In the genomic region with DNA sequence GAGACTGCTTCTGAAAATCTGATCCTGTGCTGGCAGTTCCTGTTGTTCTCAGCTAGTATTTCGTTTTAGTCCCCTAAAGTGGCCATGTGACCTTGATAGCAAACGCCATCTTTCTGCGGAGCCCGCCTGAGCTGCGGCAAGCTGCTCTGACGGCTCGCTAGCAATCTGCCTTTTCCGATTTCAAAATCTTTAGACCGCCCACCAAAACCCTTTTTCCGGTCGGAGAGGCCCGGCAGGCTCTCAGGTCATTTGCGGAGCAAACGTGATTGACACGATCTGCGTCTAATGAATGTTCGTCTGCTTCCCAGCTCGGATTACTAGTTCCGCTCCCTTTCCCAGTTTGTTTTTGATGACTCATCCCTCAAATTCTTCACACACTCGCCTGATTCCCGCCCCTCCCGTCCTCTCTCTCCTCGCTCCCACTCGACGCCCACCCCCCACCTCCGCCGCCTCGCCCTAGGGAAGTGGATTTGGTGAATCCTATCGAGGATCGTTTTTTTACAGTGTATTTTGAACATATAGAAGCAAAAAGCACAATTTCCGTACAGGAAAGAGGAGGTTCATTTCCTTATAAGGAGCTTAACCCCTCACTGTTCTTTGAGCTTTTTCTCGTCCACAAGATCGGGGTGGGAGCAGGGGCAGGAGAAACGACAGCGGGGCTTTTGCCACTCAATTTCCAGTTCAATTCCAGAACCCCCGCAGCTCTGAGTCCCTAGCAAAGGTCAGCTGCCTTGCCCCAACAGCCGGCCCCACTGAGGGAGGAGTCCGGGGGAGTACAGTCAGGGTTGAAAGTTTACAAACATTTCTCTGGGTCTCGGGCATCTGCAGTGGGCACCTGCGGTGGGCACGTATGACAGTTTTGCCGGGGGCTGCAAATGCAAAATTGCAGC, we compare ENCODE assay signal across 1 cellular context.
TF ChIP-seq lines count a peak whose summit lies in the region.

No MANE protein-coding gene starts in this region.

TF ChIP-seq in K562, 482 proteins besides CTCF, POLR2A, EP300 and RAD21 (continued from another document and continues in another):
- TF ChIP-seq KLF13 (tag; IDR thresholded peaks at IDR 0.05; ENCODE audit: borderline replicate concordance, low read depth) (no peak), ZNF830 (CRISPR knock-in tag; IDR thresholded peaks at IDR 0.05) (no peak), NFXL1 (CRISPR knock-in tag; IDR thresholded peaks at IDR 0.05) (no peak), ZNF354B (CRISPR knock-in tag; IDR thresholded peaks at IDR 0.05) (no peak), ZNF785 (CRISPR knock-in tag; IDR thresholded peaks at IDR 0.05) (no peak), CGGBP1 (CRISPR knock-in tag; IDR thresholded peaks at IDR 0.05) (no peak), EZH2 (IDR thresholded peaks at IDR 0.05; ENCODE audit: borderline replicate concordance, low read depth, low read length) (no peak), MED1 (CRISPR knock-in tag; IDR thresholded peaks at IDR 0.05; ENCODE audit: borderline replicate concordance) (no peak), NCOA2 (IDR thresholded peaks at IDR 0.05; ENCODE audit: partially characterized antibody in 2 of 2) (no peak), ARID1B (IDR thresholded peaks at IDR 0.05) (peak; percentile 69), GABPB1 (CRISPR knock-in tag; IDR thresholded peaks at IDR 0.05) (peak; percentile 87), ZBTB40 (IDR thresholded peaks at IDR 0.05) (peak; percentile 87), ZBTB40 (CRISPR knock-in tag; IDR thresholded peaks at IDR 0.05) (no peak), CEBPG (CRISPR knock-in tag; IDR thresholded peaks at IDR 0.05) (no peak), CEBPG (tag; conservative IDR thresholded peaks at IDR 0.05 in 1 of 2, IDR thresholded peaks at IDR 0.05 in 1 of 2) (no peak), NELFE (IDR thresholded peaks at IDR 0.05; ENCODE audit: insufficient read depth, insufficient read length) (no peak), DACH1 (IDR thresholded peaks at IDR 0.05; ENCODE audit: partially characterized antibody) (no peak), GATAD2A (IDR thresholded peaks at IDR 0.05) (0 out of 2 replicates have a peak, but pooled peaks have one; percentile 41), NUFIP1 (IDR thresholded peaks at IDR 0.05; ENCODE audit: partially characterized antibody) (no peak), TAF1 (IDR thresholded peaks at IDR 0.05; ENCODE audit: control insufficient read depth, extremely low read depth, insufficient read depth, low read length, severe bottlenecking) (peak; percentile 84), FOS (IDR thresholded peaks at IDR 0.05; ENCODE audit: extremely low read depth, insufficient read length) (peak; percentile 86), ZNF143 (CRISPR knock-in tag; IDR thresholded peaks at IDR 0.05) (no peak), SP1 (CRISPR knock-in tag; IDR thresholded peaks at IDR 0.05) (no peak), HDAC3 (IDR thresholded peaks at IDR 0.05; ENCODE audit: borderline replicate concordance, partially characterized antibody) (no peak), ZBTB5 (IDR thresholded peaks at IDR 0.05) (no peak), ELK1 (CRISPR knock-in tag; IDR thresholded peaks at IDR 0.05) (no peak), NEUROD1 (IDR thresholded peaks at IDR 0.05; ENCODE audit: borderline replicate concordance, low read depth, low read length, partially characterized antibody) (peak; percentile 62), ZEB2 (IDR thresholded peaks at IDR 0.05) (no peak), XRCC5 (IDR thresholded peaks at IDR 0.05; ENCODE audit: low read depth, low read length) (no peak), ZNF280A (IDR thresholded peaks at IDR 0.05; ENCODE audit: low read depth, partially characterized antibody) (no peak), LCOR (CRISPR knock-in tag; IDR thresholded peaks at IDR 0.05) (peak; percentile 56; the same call in 1 of the 2 replicates), ZNF184 (CRISPR knock-in tag; IDR thresholded peaks at IDR 0.05) (no peak), MTF1 (CRISPR knock-in tag; IDR thresholded peaks at IDR 0.05; ENCODE audit: borderline replicate concordance) (no peak), CXXC5 (CRISPR knock-in tag; IDR thresholded peaks at IDR 0.05) (peak; percentile 39), MYNN (IDR thresholded peaks at IDR 0.05) (no peak), MYNN (CRISPR knock-in tag; IDR thresholded peaks at IDR 0.05) (no peak), GTF2F1 (IDR thresholded peaks at IDR 0.05; ENCODE audit: low read depth, low read length) (no peak), MCM7 (IDR thresholded peaks at IDR 0.05) (no peak), RFX5 (IDR thresholded peaks at IDR 0.05; ENCODE audit: low read depth, low read length) (no peak), L3MBTL2 (IDR thresholded peaks at IDR 0.05) (peak; percentile 97)
- TF ChIP-seq, protein P1, sequence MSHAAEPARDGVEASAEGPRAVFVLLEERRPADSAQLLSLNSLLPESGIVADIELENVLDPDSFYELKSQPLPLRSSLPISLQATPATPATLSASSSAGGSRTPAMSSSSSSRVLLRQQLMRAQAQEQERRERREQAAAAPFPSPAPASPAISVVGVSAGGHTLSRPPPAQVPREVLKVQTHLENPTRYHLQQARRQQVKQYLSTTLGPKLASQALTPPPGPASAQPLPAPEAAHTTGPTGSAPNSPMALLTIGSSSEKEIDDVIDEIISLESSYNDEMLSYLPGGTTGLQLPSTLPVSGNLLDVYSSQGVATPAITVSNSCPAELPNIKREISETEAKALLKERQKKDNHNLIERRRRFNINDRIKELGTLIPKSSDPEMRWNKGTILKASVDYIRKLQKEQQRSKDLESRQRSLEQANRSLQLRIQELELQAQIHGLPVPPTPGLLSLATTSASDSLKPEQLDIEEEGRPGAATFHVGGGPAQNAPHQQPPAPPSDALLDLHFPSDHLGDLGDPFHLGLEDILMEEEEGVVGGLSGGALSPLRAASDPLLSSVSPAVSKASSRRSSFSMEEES (CRISPR knock-in tag; IDR thresholded peaks at IDR 0.05) = no peak
- TF ChIP-seq, protein P2, sequence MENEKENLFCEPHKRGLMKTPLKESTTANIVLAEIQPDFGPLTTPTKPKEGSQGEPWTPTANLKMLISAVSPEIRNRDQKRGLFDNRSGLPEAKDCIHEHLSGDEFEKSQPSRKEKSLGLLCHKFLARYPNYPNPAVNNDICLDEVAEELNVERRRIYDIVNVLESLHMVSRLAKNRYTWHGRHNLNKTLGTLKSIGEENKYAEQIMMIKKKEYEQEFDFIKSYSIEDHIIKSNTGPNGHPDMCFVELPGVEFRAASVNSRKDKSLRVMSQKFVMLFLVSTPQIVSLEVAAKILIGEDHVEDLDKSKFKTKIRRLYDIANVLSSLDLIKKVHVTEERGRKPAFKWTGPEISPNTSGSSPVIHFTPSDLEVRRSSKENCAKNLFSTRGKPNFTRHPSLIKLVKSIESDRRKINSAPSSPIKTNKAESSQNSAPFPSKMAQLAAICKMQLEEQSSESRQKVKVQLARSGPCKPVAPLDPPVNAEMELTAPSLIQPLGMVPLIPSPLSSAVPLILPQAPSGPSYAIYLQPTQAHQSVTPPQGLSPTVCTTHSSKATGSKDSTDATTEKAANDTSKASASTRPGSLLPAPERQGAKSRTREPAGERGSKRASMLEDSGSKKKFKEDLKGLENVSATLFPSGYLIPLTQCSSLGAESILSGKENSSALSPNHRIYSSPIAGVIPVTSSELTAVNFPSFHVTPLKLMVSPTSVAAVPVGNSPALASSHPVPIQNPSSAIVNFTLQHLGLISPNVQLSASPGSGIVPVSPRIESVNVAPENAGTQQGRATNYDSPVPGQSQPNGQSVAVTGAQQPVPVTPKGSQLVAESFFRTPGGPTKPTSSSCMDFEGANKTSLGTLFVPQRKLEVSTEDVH (IDR thresholded peaks at IDR 0.05; ENCODE audit: low read depth, partially characterized antibody) = no peak
- TF ChIP-seq, protein P3, sequence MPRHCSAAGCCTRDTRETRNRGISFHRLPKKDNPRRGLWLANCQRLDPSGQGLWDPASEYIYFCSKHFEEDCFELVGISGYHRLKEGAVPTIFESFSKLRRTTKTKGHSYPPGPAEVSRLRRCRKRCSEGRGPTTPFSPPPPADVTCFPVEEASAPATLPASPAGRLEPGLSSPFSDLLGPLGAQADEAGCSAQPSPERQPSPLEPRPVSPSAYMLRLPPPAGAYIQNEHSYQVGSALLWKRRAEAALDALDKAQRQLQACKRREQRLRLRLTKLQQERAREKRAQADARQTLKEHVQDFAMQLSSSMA (CRISPR knock-in tag; IDR thresholded peaks at IDR 0.05) = no peak
